ENCODE assay signal across 25 cellular contexts in genomic region chr6:112991912-112992311, GRCh38.
"Had no signal": no experiment of that assay in that cellular context is flagged by ENCODE, and none has a peak within 500 bp of the region (broad histone marks: within the 10 kb centered on the region; RNA-seq: fewer than 3 reads in every experiment).

No MANE protein-coding gene starts in this region.

- H3K9me3 ChIP-seq: neutrophil, pancreas, prostate gland, right atrium auricular region, stomach, thoracic aorta, thyroid gland, tibial nerve, upper lobe of right lung, uterus had no signal

- H3K4me1 ChIP-seq: pancreas, prostate gland, right atrium auricular region, stomach, thyroid gland, tibial nerve, upper lobe of right lung, uterus had no signal

- H3K36me3 ChIP-seq: neutrophil, pancreas, prostate gland, right atrium auricular region, stomach, thoracic aorta, thyroid gland, tibial nerve, upper lobe of right lung, uterus had no signal

- H3K27me3 ChIP-seq: neutrophil, pancreas, right atrium auricular region, stomach, thyroid gland, tibial nerve, upper lobe of right lung, uterus had no signal

- FAIRE-seq: pancreas had no signal

- H3K27ac ChIP-seq: neutrophil, pancreas, prostate gland, right atrium auricular region, skin epidermis, stomach, thoracic aorta, thyroid gland, tibial nerve, upper lobe of right lung, uterus had no signal

- H3K4me3 ChIP-seq: pancreas, prostate gland, right atrium auricular region, skin epidermis, stomach, thoracic aorta, thyroid gland, tibial nerve, upper lobe of right lung, uterus had no signal

- DNase-seq: naive B cell; naive thymus-derived CD8-positive, alpha-beta T cell; nephron progenitor cell; nucleus accumbens; pancreas; retina; stimulated activated CD4-positive, alpha-beta T cell treated with anti-CD3 and anti-CD28 coated beads, Interleukin-15, amount 100 ng/mL, for 24 hours; stimulated activated CD4-positive, alpha-beta T cell treated with anti-CD3 and anti-CD28 coated beads, Interleukin-2, amount 100 ng/mL, for 24 hours; stimulated activated CD4-positive, alpha-beta T cell treated with anti-CD3 and anti-CD28 coated beads, Interleukin-2, amount 100 ng/mL, for 48 hours; stimulated activated CD4-positive, alpha-beta T cell treated with anti-CD3 and anti-CD28 coated beads, Interleukin-4, amount 100 ng/mL, for 24 hours; stimulated activated naive B cell treated with anti-CD40 and anti-IgM and Interleukin-4, amounts not matched to agents 10 μg/mL and 1 μg/mL and 100 μg/mL, for 72 hours; stimulated activated naive CD4-positive, alpha-beta T cell treated with Interleukin-2 at 50 U/mL for 16 hours; stomach; thyroid gland; upper lobe of right lung; uterus had no signal

- ATAC-seq: naive thymus-derived CD8-positive, alpha-beta T cell; natural killer cell treated with Interleukin-12 subunit alpha and Interleukin-12 subunit beta and Interleukin-15 and Interleukin-18, amount 100 ng/mL, for 72 hours; pancreas; sciatic nerve; stimulated activated effector memory CD8-positive, alpha-beta T cell treated with anti-CD3 and anti-CD28 coated beads, Interleukin-12 subunit alpha, Interleukin-12 subunit beta, amount 100 ng/mL, for 72 hours; stimulated activated naive B cell treated with anti-CD40 and anti-IgM and Interleukin-4, amounts not matched to agents 10 μg/mL and 1 μg/mL and 100 μg/mL, for 72 hours; upper lobe of right lung had no signal
